Comparison of ENCODE assay signal across 9 cellular contexts in the genomic region with DNA sequence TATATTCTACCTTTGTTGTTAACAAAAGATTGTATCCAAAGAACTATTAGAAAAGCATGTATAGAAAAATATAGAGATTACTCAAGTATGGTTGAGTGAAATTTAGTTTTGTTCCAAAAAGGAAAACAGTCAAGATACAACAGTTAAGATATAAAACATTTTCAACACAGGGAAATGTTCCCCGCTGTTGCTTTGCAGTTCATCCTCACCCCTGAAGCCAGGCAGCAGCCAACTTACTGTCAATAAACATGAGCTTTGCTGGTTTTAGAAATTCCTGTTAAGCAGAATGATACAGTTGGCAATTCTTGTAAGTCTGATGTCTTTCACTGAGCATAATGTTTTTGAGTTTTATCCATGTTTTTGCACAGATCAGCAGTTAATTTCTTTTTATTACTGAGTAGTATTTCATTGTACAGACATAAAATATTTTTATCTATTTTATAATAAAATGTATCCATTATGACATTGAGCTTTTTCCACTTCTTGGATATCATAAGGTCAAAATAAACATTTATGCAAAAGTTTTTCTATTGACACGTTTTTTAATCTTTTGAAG. TPM values are rescaled to one million over a fixed set of nuclear protein-coding genes. Genes with fewer than 3 reads are reported as not detected.
DNase-seq lines count a peak whose midpoint lies in the region; TF ChIP-seq lines count a peak whose summit lies in the region.
"Had no signal": no experiment of that assay in that cellular context is flagged by ENCODE, and none has a peak within 500 bp of the region (broad histone marks: within the 10 kb centered on the region; RNA-seq: fewer than 3 reads in every experiment).

No MANE protein-coding gene starts in this region.

- WGBS in esophagus, 2 donors, result 27 to 48% methylated on average over 2 of the region's 2 CpGs
- 52% methylated on average over 2 of the region's 2 CpGs for WGBS in prostate gland

- intact Hi-C loops in prostate gland (cut with DNase I), result no loop called here

- TF ChIP-seq CTCF in GM12865 (IDR thresholded peaks at IDR 0.05; ENCODE audit: insufficient read depth, low read depth, low read length, missing control alignments) (no peak), prostate gland (IDR thresholded peaks at IDR 0.05) (no peak), BE2C (IDR thresholded peaks at IDR 0.05; ENCODE audit: low read depth, low read length) (no peak)

- H3K4me3 ChIP-seq in GM12865 (ENCODE audit: low read depth, low read length) (peak overlapping the region; percentile 85), esophagus (ENCODE audit: low read depth in 1 of 2, low read length in 2 of 2) (no peak overlapping the region), prostate gland (peak overlapping the region in 1 of 2 donors; percentile 33), BE2C (ENCODE audit: low read depth, low read length) (no peak overlapping the region)

- no peaks in the 10 kb centered on the region for H3K27me3 ChIP-seq in esophagus (ENCODE audit: control insufficient read depth in 1 of 2, insufficient read depth in 2 of 2, low read length in 2 of 2)
- no peaks in the 10 kb centered on the region for H3K27me3 ChIP-seq in prostate gland (replicated peaks; ENCODE audit: insufficient read depth)
- H3K27me3 ChIP-seq in BE2C, result peaks cover 5% of the 10 kb centered on the region

- DNase-seq in GM12865 (ENCODE audit: low read depth), result no peak
- DNase-seq in SK-MEL-5 (ENCODE audit: low read depth, low spot score), result peak; percentile 20
- no peak for DNase-seq in prostate gland (ENCODE audit: low spot score)
- no peak for DNase-seq in SKM-1 (lab: John Stamatoyannopoulos, UW; ENCODE audit: unreplicated experiment)
- no peak for DNase-seq in NCI-H146 (lab: John Stamatoyannopoulos, UW)
- no peak for DNase-seq in BE2C
- no peak for DNase-seq in HuH-7 (ENCODE audit: low spot score)

- H3K36me3 ChIP-seq in esophagus (ENCODE audit: control insufficient read depth in 2 of 2, insufficient read depth in 2 of 2, low read length in 1 of 2), result no peaks in the 10 kb centered on the region
- H3K36me3 ChIP-seq in prostate gland, result no peaks in the 10 kb centered on the region
- H3K36me3 ChIP-seq in BE2C, result no peaks in the 10 kb centered on the region

- in situ Hi-C loops in SK-MEL-5 (cut with HindIII; ENCODE audit: low pct_unique_long_range_greater_than_20kb, low sequenced_read_pairs), result no loop called here

- peaks cover 0 to 3% of the 10 kb centered on the region in 2 donors for H3K4me1 ChIP-seq in esophagus (ENCODE audit: control insufficient read depth in 2 of 2, insufficient read depth in 2 of 2, low read length in 1 of 2)
- H3K4me1 ChIP-seq in prostate gland (replicated peaks), result no peaks in the 10 kb centered on the region
- H3K4me1 ChIP-seq in BE2C, result no peaks in the 10 kb centered on the region

- H3K9me3 ChIP-seq in esophagus (ENCODE audit: control insufficient read depth in 2 of 2, insufficient read depth in 1 of 2, low read depth in 1 of 2, low read length in 1 of 2) (no peaks in the 10 kb centered on the region), prostate gland (no peaks in the 10 kb centered on the region), BE2C (no peaks in the 10 kb centered on the region)

- H3K27ac ChIP-seq in esophagus (ENCODE audit: low read depth in 2 of 2, low read length in 1 of 2) (peak overlapping the region; percentile 60 to 90), prostate gland (peak overlapping the region; percentile 73 to 75)

- no peak for TF ChIP-seq POLR2A in prostate gland (IDR thresholded peaks at IDR 0.05)

RNA-seq across cellular contexts. Expression of gene CLEC2B, which starts 1.2 kb away (rescaled TPM):
- 13.0 and 13.1 TPM in 2 replicates for total RNA-seq in SK-MEL-5 (2014; rRNA removed; shearing (Covaris generic))
- 6.2 and 7.2 TPM in 2 replicates for polyA plus RNA-seq in SK-MEL-5 (2015; cell fraction: cytosol; rRNA removed)
- 6.4 and 7.5 TPM in 2 replicates for polyA plus RNA-seq in SK-MEL-5 (2015; cell fraction: nucleus; rRNA removed)
- 10 to 100 TPM in 1 of 2 donors, 1 to 10 TPM in 1; 8.3 to 12.8 TPM for polyA plus RNA-seq in esophagus
- 1 to 10 TPM; 4.1 to 6.0 TPM for total RNA-seq in prostate gland
- polyA plus RNA-seq in BE2C (2012; ENCODE audit: insufficient read depth, insufficient read length, low read depth), result not detected

RNA-seq across cellular contexts. Expression of gene KLRF2, which starts 10.9 kb away (rescaled TPM):
- total RNA-seq in SK-MEL-5 (2014; rRNA removed; shearing (Covaris generic)), result not detected in 2 replicates
- polyA plus RNA-seq in SK-MEL-5 (2015; cell fraction: cytosol; rRNA removed), result not detected in 2 replicates
- not detected in 2 replicates for polyA plus RNA-seq in SK-MEL-5 (2015; cell fraction: nucleus; rRNA removed)
- polyA plus RNA-seq in esophagus, result not detected
- not detected for total RNA-seq in prostate gland
- polyA plus RNA-seq in BE2C (2012; ENCODE audit: insufficient read depth, insufficient read length, low read depth), result not detected
- total RNA-seq: activated CD8-positive, alpha-beta memory T cell treated with anti-CD3 and anti-CD28 coated beads for 36 hours had no signal

RNA-seq across cellular contexts. Expression of gene KLRF1, which starts 43.1 kb away (rescaled TPM):
- total RNA-seq in SK-MEL-5 (2014; rRNA removed; shearing (Covaris generic)), result not detected in 2 replicates
- not detected in 2 replicates for polyA plus RNA-seq in SK-MEL-5 (2015; cell fraction: cytosol; rRNA removed)
- polyA plus RNA-seq in SK-MEL-5 (2015; cell fraction: nucleus; rRNA removed), result not detected in 2 replicates
- polyA plus RNA-seq in esophagus, result 1 to 10 TPM in 1 of 2 donors, under 1 TPM in 1; 0.48 to 1.2 TPM
- not detected for total RNA-seq in prostate gland
- not detected for polyA plus RNA-seq in BE2C (2012; ENCODE audit: insufficient read depth, insufficient read length, low read depth)
- total RNA-seq: activated CD8-positive, alpha-beta memory T cell treated with anti-CD3 and anti-CD28 coated beads for 36 hours had no signal
